In the genomic region with DNA sequence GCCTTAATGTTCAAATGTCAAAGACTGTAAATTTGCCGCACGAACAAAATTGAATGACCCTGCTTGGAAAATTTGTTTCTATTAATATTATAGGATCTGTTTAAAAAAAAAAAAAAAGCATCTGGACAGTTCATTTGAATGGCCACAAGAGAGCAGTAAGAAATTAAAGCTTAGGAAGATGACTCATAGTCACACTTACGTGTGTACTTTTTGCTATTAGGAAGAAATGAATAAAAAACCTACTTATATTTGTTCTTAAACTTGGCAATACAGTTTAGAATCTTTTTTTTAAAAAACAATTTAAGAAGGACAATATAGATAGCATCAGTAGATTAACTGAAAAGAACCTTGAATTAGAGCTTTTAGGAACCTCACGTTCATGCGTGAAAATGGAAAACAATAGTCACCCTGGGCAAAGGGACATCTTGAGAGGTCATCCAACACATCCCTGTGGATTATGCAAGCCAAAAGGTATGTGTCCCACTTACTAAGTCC, we compare ENCODE assay signal across 8 cellular contexts.
A peak's percentile ranks its signal among the peaks of the same experiment; 100 is the strongest.
DNase-seq lines count a peak whose midpoint lies in the region; ATAC-seq and TF ChIP-seq lines count a peak whose summit lies in the region.

No MANE protein-coding gene starts in this region.

- DNase-seq in GM13977 (ENCODE audit: low spot score): peak; percentile 3
- peak; percentile 11 for DNase-seq in NCI-H526 treated with DMSO at 0.1 percent for 48 hours (lab: John Stamatoyannopoulos, UW)
- peak; percentile 50 to 82 for DNase-seq in dermis microvascular lymphatic vessel endothelial cell (ENCODE audit: low read depth in 2 of 2)
- no peak for DNase-seq in central memory CD4-positive, alpha-beta T cell

- no peak overlapping the region for H3K4me3 Mint-ChIP-seq in nephron

- H3K27me3 Mint-ChIP-seq in nephron (ENCODE audit: low read depth): peaks cover 4% of the 10 kb centered on the region

- H3K4me1 Mint-ChIP-seq in nephron: no peaks in the 10 kb centered on the region

- in situ Hi-C loops in GM13977 (cut with MboI; ENCODE audit: low pct_unique_long_range_greater_than_20kb, low sequenced_read_pairs, unreplicated experiment): no loop called here

- no peaks in the 10 kb centered on the region for H3K36me3 Mint-ChIP-seq in nephron (ENCODE audit: low read depth)

- ATAC-seq in HG02885 (IDR thresholded peaks at IDR 0.05; ENCODE audit: poor library complexity, unreplicated experiment): no peak
- ATAC-seq in GM19351 (IDR thresholded peaks at IDR 0.05; ENCODE audit: unreplicated experiment): no peak
- no peak for ATAC-seq in GM19324 (IDR thresholded peaks at IDR 0.05; ENCODE audit: low FRiP score, unreplicated experiment)

- peaks cover 4% of the 10 kb centered on the region for H3K9me3 Mint-ChIP-seq in nephron

- no peak for TF ChIP-seq CTCF in GM13977 (IDR thresholded peaks at IDR 0.05; ENCODE audit: extremely low read depth, insufficient read depth, missing control alignments)
- peak; percentile 53 to 61 (median 55) for TF ChIP-seq CTCF in nephron (IDR thresholded peaks at IDR 0.05; ENCODE audit: unreplicated experiment in 3 of 3)

- no peak overlapping the region for H3K27ac Mint-ChIP-seq in nephron
